21 cellular contexts compared by ENCODE assay signal in genomic region chr9:134690946-134691694, GRCh38. TPM values are rescaled to one million over a fixed set of nuclear protein-coding genes. Genes with fewer than 3 reads are reported as not detected.
DNase-seq lines count a peak whose midpoint lies in the region; ATAC-seq and TF ChIP-seq lines count a peak whose summit lies in the region.
"Had no signal": no experiment of that assay in that cellular context is flagged by ENCODE, and none has a peak within 500 bp of the region (broad histone marks: within the 10 kb centered on the region; RNA-seq: fewer than 3 reads in every experiment).

No MANE protein-coding gene starts in this region.

- peaks cover 27 to 93% of the 10 kb centered on the region in 2 experiments for H3K36me3 ChIP-seq in mesenchymal stem cell (ENCODE audit: control insufficient read depth in 1 of 2, insufficient read depth in 2 of 2, low read depth in 1 of 2, low read length in 2 of 2)
- H3K36me3 ChIP-seq in uterus = no peaks in the 10 kb centered on the region

- peak overlapping the region in 1 of 2 experiments; percentile 37 for H2BK12ac ChIP-seq in mesenchymal stem cell (ENCODE audit: low read length in 2 of 2)

- no peak overlapping the region for H3K4me3 Mint-ChIP-seq in natural killer cell
- H3K4me3 Mint-ChIP-seq: CD4-positive, alpha-beta T cell; naive thymus-derived CD8-positive, alpha-beta T cell had no signal

- no peak for TF ChIP-seq POLR2A in uterus (IDR thresholded peaks at IDR 0.05)

- no peak overlapping the region for H3K9ac ChIP-seq in mesenchymal stem cell (ENCODE audit: low read length)

- H3K27me3 ChIP-seq in mesenchymal stem cell (ENCODE audit: control insufficient read depth in 1 of 2, insufficient read depth in 1 of 2, low read length in 2 of 2) (no peaks in the 10 kb centered on the region), uterus (no peaks in the 10 kb centered on the region)

- no peak overlapping the region for H2BK15ac ChIP-seq in mesenchymal stem cell (ENCODE audit: low read depth, poor library complexity, severe bottlenecking)

- H3K27ac ChIP-seq in mesenchymal stem cell (ENCODE audit: low read length, poor library complexity, severe bottlenecking) (no peak overlapping the region), uterus (peak overlapping the region; percentile 36 to 50)

- H3K9me3 ChIP-seq in mesenchymal stem cell (ENCODE audit: control insufficient read depth, low read length) (no peaks in the 10 kb centered on the region), uterus (no peaks in the 10 kb centered on the region)

- peak overlapping the region; percentile 1 to 46 for H3K18ac ChIP-seq in mesenchymal stem cell (ENCODE audit: low read depth in 1 of 2, low read length in 2 of 2)

- no peak overlapping the region for H4K8ac ChIP-seq in mesenchymal stem cell (ENCODE audit: low read length)

- peak; percentile 20 for ATAC-seq in Right ventricle myocardium inferior
- ATAC-seq in natural killer cell = no peak
- ATAC-seq: left colon; naive thymus-derived CD8-positive, alpha-beta T cell had no signal

- H3K27me3 Mint-ChIP-seq in natural killer cell (ENCODE audit: low read depth in 2 of 2) = no peaks in the 10 kb centered on the region
- H3K27me3 Mint-ChIP-seq: CD4-positive, alpha-beta T cell had no signal

- peak; percentile 25 for DNase-seq in NCI-H82 (lab: John Stamatoyannopoulos, UW)
- no peak for DNase-seq in NCI-H82 treated with DMSO at 0.1 percent for 48 hours (lab: John Stamatoyannopoulos, UW; ENCODE audit: unreplicated experiment)
- DNase-seq in Right ventricle myocardium inferior (ENCODE audit: missing footprints) = peak; percentile 75
- peak; percentile 83 for DNase-seq in mesenchymal stem cell
- DNase-seq in uterus = no peak
- no peak for DNase-seq in NCI-H2081 treated with DMSO at 0.1 percent for 48 hours (lab: John Stamatoyannopoulos, UW)
- DNase-seq in natural killer cell = no peak
- DNase-seq in DMS153 (lab: John Stamatoyannopoulos, UW) = no peak
- DNase-seq: 8988T; activated CD4-positive, CD25-positive, alpha-beta regulatory T cell; activated effector memory CD4-positive, alpha-beta T cell treated with Interleukin-2 at 50 U/mL for 16 hours; CD4-positive, alpha-beta T cell; dermis blood vessel endothelial cell; erythroblast; hippocampal formation; left colon; MM.1S; NCI-H2107; NCI-H748 treated with DMSO at 0.1 percent for 48 hours; T-helper 1 cell had no signal

- 72% methylated on average over 31 of the region's 31 CpGs for WGBS in mesenchymal stem cell

- no peak overlapping the region for H3K27ac Mint-ChIP-seq in natural killer cell
- H3K27ac Mint-ChIP-seq: CD4-positive, alpha-beta T cell; naive thymus-derived CD8-positive, alpha-beta T cell had no signal

- peaks cover 77% of the 10 kb centered on the region for H3K79me1 ChIP-seq in mesenchymal stem cell (replicated peaks; ENCODE audit: low read length, poor library complexity, severe bottlenecking)

- H3K36me3 Mint-ChIP-seq in natural killer cell = no peaks in the 10 kb centered on the region
- H3K36me3 Mint-ChIP-seq: naive thymus-derived CD8-positive, alpha-beta T cell had no signal

- no peak overlapping the region for H2AK5ac ChIP-seq in mesenchymal stem cell (ENCODE audit: low read length, severe bottlenecking)

- H3K4me1 Mint-ChIP-seq in natural killer cell = no peaks in the 10 kb centered on the region

- no peak overlapping the region for H2BK120ac ChIP-seq in mesenchymal stem cell (ENCODE audit: low read depth, low read length)

- intact Hi-C loops in Right ventricle myocardium inferior (cut with DNase I) = loop anchor here (5.0 kb wide), 1 partner anchor 44 kb away; no protein-coding TSS in a partner anchor
- intact Hi-C loops in uterus (cut with DNase I; ENCODE audit: low total_unique reads) = no loop called here
- intact Hi-C loops in natural killer cell (cut with micrococcal nuclease) = no loop called here

- no peak overlapping the region for H2AFZ ChIP-seq in mesenchymal stem cell (ENCODE audit: low read depth, low read length)

- no peak overlapping the region for H4K91ac ChIP-seq in mesenchymal stem cell (ENCODE audit: low read length)

- peaks cover 13% of the 10 kb centered on the region for H3K4me1 ChIP-seq in mesenchymal stem cell (ENCODE audit: control insufficient read depth, insufficient read depth, low read depth, low read length)
- peaks cover 0 to 12% of the 10 kb centered on the region in 2 donors for H3K4me1 ChIP-seq in uterus

- TF ChIP-seq CTCF in uterus (IDR thresholded peaks at IDR 0.05) (no peak), natural killer cell (IDR thresholded peaks at IDR 0.05) (no peak)

- H3K4me3 ChIP-seq in mesenchymal stem cell (ENCODE audit: insufficient read depth in 1 of 2, low read depth in 1 of 2, low read length in 2 of 2) (no peak overlapping the region), uterus (no peak overlapping the region)

- no peak overlapping the region for H2BK5ac ChIP-seq in mesenchymal stem cell (ENCODE audit: low read depth, low read length, poor library complexity, severe bottlenecking)

- H3K4me2 ChIP-seq in mesenchymal stem cell (ENCODE audit: low read length, poor library complexity, severe bottlenecking) = no peak overlapping the region

- H3K4ac ChIP-seq in mesenchymal stem cell (ENCODE audit: low read depth in 1 of 2, low read length in 2 of 2) = no peak overlapping the region

- H3K9me3 Mint-ChIP-seq in natural killer cell = no peaks in the 10 kb centered on the region
- H3K9me3 Mint-ChIP-seq: CD4-positive, alpha-beta T cell had no signal

- H3K14ac ChIP-seq in mesenchymal stem cell (ENCODE audit: low read length in 2 of 2) = peak overlapping the region in 1 of 2 experiments; percentile 76

- H3K23ac ChIP-seq in mesenchymal stem cell (ENCODE audit: low read length in 2 of 2) = peak overlapping the region in 1 of 2 experiments; percentile 23

RNA-seq across cellular contexts. Expression of gene COL5A1, which starts 49.5 kb away (rescaled TPM):
- total RNA-seq in Right ventricle myocardium inferior = 18.7 TPM
- polyA plus RNA-seq in mesenchymal stem cell (2013, experiment 1 of 2) = 754 TPM
- 709 TPM for polyA plus RNA-seq in mesenchymal stem cell (2013, experiment 2 of 2)
- 100 to 1,000 TPM in 2 of 4 donors, 10 to 100 TPM in 2; 21.2 to 604 (median 129) TPM for total RNA-seq in uterus
- total RNA-seq in natural killer cell = under 1 TPM; 0.11 to 0.28 (median 0.23) TPM
- polyA plus RNA-seq: naive thymus-derived CD8-positive, alpha-beta T cell had no signal

Comparison
In these comparisons a context has a peak if more than half of its experiments do, and no peak if none do; other contexts are left out.
1. DNase-seq: peak in NCI-H82 (single experiment), Right ventricle myocardium inferior (single experiment) and mesenchymal stem cell (single experiment); none in NCI-H82 treated with DMSO at 0.1 percent for 48 hours (single experiment), uterus (0 of 2), NCI-H2081 treated with DMSO at 0.1 percent for 48 hours (single experiment), natural killer cell (single experiment) and DMS153 (single experiment).
2. RNA of gene COL5A1, which starts 49.5 kb away (total RNA-seq): 21.2 to 604 TPM in uterus and 18.7 TPM in Right ventricle myocardium inferior (single experiment); 0.11 to 0.28 TPM in natural killer cell; every median in the first group is over 10 times any median in the second.